ENCODE assay signal across 12 cellular contexts in genomic region chr7:94129443-94130140, GRCh38.
A peak's percentile ranks its signal among the peaks of the same experiment; 100 is the strongest.
DNase-seq lines count a peak whose midpoint lies in the region; ATAC-seq and TF ChIP-seq lines count a peak whose summit lies in the region.
"Had no signal": no experiment of that assay in that cellular context is flagged by ENCODE, and none has a peak within 500 bp of the region (broad histone marks: within the 10 kb centered on the region; RNA-seq: fewer than 3 reads in every experiment).

No MANE protein-coding gene starts in this region.

- no peak overlapping the region for H3K4me3 ChIP-seq in epithelial cell of esophagus (ENCODE audit: low read length)
- H3K4me3 ChIP-seq: MG63, tibial artery had no signal

- peaks cover 26% of the 10 kb centered on the region for H3K4me1 Mint-ChIP-seq in nephron

- H3K36me3 Mint-ChIP-seq in nephron (ENCODE audit: low read depth), result no peaks in the 10 kb centered on the region

- ATAC-seq in GM21515 (IDR thresholded peaks at IDR 0.05; ENCODE audit: unreplicated experiment), result no peak

- no peaks in the 10 kb centered on the region for H3K27me3 Mint-ChIP-seq in nephron (ENCODE audit: low read depth)

- H3K4me3 Mint-ChIP-seq in nephron, result no peak overlapping the region
- H3K4me3 Mint-ChIP-seq: activated T-cell treated with anti-CD3 and anti-CD28 coated beads, Interleukin-2, amount 50 U/mL, for 24 hours had no signal

- no peaks in the 10 kb centered on the region for H3K9me3 Mint-ChIP-seq in nephron
- H3K9me3 Mint-ChIP-seq: activated T-cell treated with anti-CD3 and anti-CD28 coated beads, Interleukin-2, amount 50 U/mL, for 24 hours had no signal

- no peak for TF ChIP-seq CTCF in epithelial cell of esophagus (IDR thresholded peaks at IDR 0.05; ENCODE audit: insufficient read depth, low read depth, low read length, missing control alignments)
- TF ChIP-seq CTCF in nephron (IDR thresholded peaks at IDR 0.05; ENCODE audit: unreplicated experiment in 3 of 3), result no peak

- peak overlapping the region; percentile 59 to 87 (median 67) for H3K27ac Mint-ChIP-seq in nephron
- H3K27ac Mint-ChIP-seq: activated T-cell treated with anti-CD3 and anti-CD28 coated beads, Interleukin-2, amount 50 U/mL, for 24 hours had no signal

- peak; percentile 74 for DNase-seq in DMS53 (lab: John Stamatoyannopoulos, UW)
- DNase-seq in OCI-M1 (lab: John Stamatoyannopoulos, UW), result peak; percentile 37
- peak; percentile 57 for DNase-seq in epithelial cell of esophagus (ENCODE audit: low read depth)
- no peak for DNase-seq in NCI-H1417 treated with DMSO at 0.1 percent for 48 hours (lab: John Stamatoyannopoulos, UW)
- no peak for DNase-seq in NCI-H1048 (lab: John Stamatoyannopoulos, UW)
- DNase-seq in superior temporal gyrus (ENCODE audit: extremely low spot score), result no peak
- DNase-seq: activated T-cell treated with anti-CD3 and anti-CD28 coated beads, Interleukin-2, amount 50 U/mL, for 24 hours; MG63; posterior cingulate gyrus; tibial artery had no signal

Comparison
In these comparisons a context has a peak if more than half of its experiments do, and no peak if none do; other contexts are left out.
1. DNase-seq: peak in DMS53 (single experiment), OCI-M1 (single experiment) and epithelial cell of esophagus (single experiment); none in NCI-H1417 treated with DMSO at 0.1 percent for 48 hours (single experiment), NCI-H1048 (single experiment) and superior temporal gyrus (single experiment).